Comparison of ENCODE assay signal across 8 cellular contexts in genomic region chr7:130141161-130141857, GRCh38.
DNase-seq lines count a peak whose midpoint lies in the region; ATAC-seq and TF ChIP-seq lines count a peak whose summit lies in the region.

No MANE protein-coding gene starts in this region.

- no CpG with 5 or more reads among the region's 39 CpGs for WGBS in mesendoderm (ENCODE audit: extremely low coverage, insufficient coverage, low lambda C conversion rate)

- no peak overlapping the region for H2BK120ac ChIP-seq in mesendoderm (ENCODE audit: low read depth, low read length)

- H3K9ac ChIP-seq in ES-I3 (ENCODE audit: low read depth, low read length) (peak overlapping the region; percentile 63), mesendoderm (ENCODE audit: low read length) (peak overlapping the region; percentile 84)

- no peak overlapping the region for H2BK15ac ChIP-seq in mesendoderm (replicated peaks; ENCODE audit: low read depth)

- H3K4me3 ChIP-seq in epithelial cell of esophagus (ENCODE audit: low read length) (peak overlapping the region; percentile 46), mesendoderm (ENCODE audit: low read length) (peak overlapping the region; percentile 39)

- no peak for TF ChIP-seq CTCF in epithelial cell of esophagus (IDR thresholded peaks at IDR 0.05; ENCODE audit: insufficient read depth, low read depth, low read length, missing control alignments)

- peaks cover 12% of the 10 kb centered on the region for H3K4me1 Mint-ChIP-seq in activated CD8-positive, alpha-beta T cell treated with anti-CD3 and anti-CD28 coated beads, Interleukin-2, amount 10 ng/mL, durations not matched to agents 7 days and 5 days (ENCODE audit: low read depth)

- H3K4me3 Mint-ChIP-seq in activated CD8-positive, alpha-beta T cell treated with anti-CD3 and anti-CD28 coated beads, Interleukin-2, amount 10 ng/mL, durations not matched to agents 7 days and 5 days, result peak overlapping the region; percentile 28

- no peaks in the 10 kb centered on the region for H3K79me1 ChIP-seq in mesendoderm (ENCODE audit: low read length)

- H3K9me3 ChIP-seq in ES-I3 (ENCODE audit: control insufficient read depth, insufficient read depth, low read length), result no peaks in the 10 kb centered on the region

- no peaks in the 10 kb centered on the region for H3K79me2 ChIP-seq in mesendoderm (ENCODE audit: control insufficient read depth, insufficient read depth, low read length)

- peak overlapping the region; percentile 62 for H2BK5ac ChIP-seq in mesendoderm (ENCODE audit: low read length)

- no peak overlapping the region for H3K27ac ChIP-seq in mesendoderm (ENCODE audit: low read depth, low read length)

- POLR2A ChIA-PET in activated CD8-positive, alpha-beta T cell treated with anti-CD3 and anti-CD28 coated beads, Interleukin-2, amount 10 ng/mL, durations not matched to agents 7 days and 5 days (lab: Charles Lee), result no interaction called here

- CTCF ChIA-PET in activated CD8-positive, alpha-beta T cell treated with anti-CD3 and anti-CD28 coated beads, Interleukin-2, amount 10 ng/mL, durations not matched to agents 7 days and 5 days (lab: Charles Lee), result interaction anchor here (1.1 kb wide), 1 partner anchor 81 kb away, joined by 3 read pairs; no protein-coding TSS in a partner anchor

- H4K5ac ChIP-seq in mesendoderm (ENCODE audit: low read length), result no peak overlapping the region

- no peaks in the 10 kb centered on the region for H3K36me3 ChIP-seq in ES-I3 (ENCODE audit: insufficient read depth, low read length)
- no peaks in the 10 kb centered on the region for H3K36me3 ChIP-seq in mesendoderm (ENCODE audit: control insufficient read depth, insufficient read depth, low read length)

- no peak overlapping the region for H4K8ac ChIP-seq in mesendoderm (ENCODE audit: low read depth, low read length)

- peaks cover 12% of the 10 kb centered on the region; the same call in 1 of the 2 replicates for H3K4me1 ChIP-seq in ES-I3 (ENCODE audit: insufficient read depth, low read length)
- no peaks in the 10 kb centered on the region for H3K4me1 ChIP-seq in mesendoderm (ENCODE audit: control insufficient read depth, low read depth, low read length)

- no peaks in the 10 kb centered on the region for H3K9me3 Mint-ChIP-seq in activated CD8-positive, alpha-beta T cell treated with anti-CD3 and anti-CD28 coated beads, Interleukin-2, amount 10 ng/mL, durations not matched to agents 7 days and 5 days (ENCODE audit: insufficient read depth)

- no peak overlapping the region for H2AK5ac ChIP-seq in mesendoderm (ENCODE audit: low read length)

- H3K23ac ChIP-seq in mesendoderm (ENCODE audit: low read length), result no peak overlapping the region

- peak overlapping the region; percentile 93 for H3K56ac ChIP-seq in mesendoderm (ENCODE audit: low read length)

- H3K27ac Mint-ChIP-seq in activated CD8-positive, alpha-beta T cell treated with anti-CD3 and anti-CD28 coated beads, Interleukin-2, amount 10 ng/mL, durations not matched to agents 7 days and 5 days, result no peak overlapping the region

- peaks cover 21% of the 10 kb centered on the region for H3K27me3 Mint-ChIP-seq in activated CD8-positive, alpha-beta T cell treated with anti-CD3 and anti-CD28 coated beads, Interleukin-2, amount 10 ng/mL, durations not matched to agents 7 days and 5 days (ENCODE audit: low read depth)

- peak; percentile 54 for ATAC-seq in HG02852 (IDR thresholded peaks at IDR 0.05; ENCODE audit: unreplicated experiment)
- peak; percentile 54 for ATAC-seq in activated CD8-positive, alpha-beta T cell treated with anti-CD3 and anti-CD28 coated beads, Interleukin-2, amount 10 ng/mL, durations not matched to agents 7 days and 5 days

- peak; percentile 38 for DNase-seq in activated CD8-positive, alpha-beta T cell treated with anti-CD3 and anti-CD28 coated beads, Interleukin-2, amount 10 ng/mL, durations not matched to agents 7 days and 5 days
- peak; percentile 42 for DNase-seq in epithelial cell of esophagus (ENCODE audit: low read depth)
- peak; percentile 96 for DNase-seq in mesendoderm
- peak; percentile 47 for DNase-seq in stimulated activated CD8-positive, alpha-beta memory T cell treated with anti-CD3 and anti-CD28 coated beads, Interleukin-4, amount 100 ng/mL, for 48 hours
- DNase-seq in HPDE6-E6E7 (ENCODE audit: extremely low spot score), result no peak
- DNase-seq in NCI-H69 (lab: John Stamatoyannopoulos, UW), result no peak

- peaks cover 12% of the 10 kb centered on the region for H3K36me3 Mint-ChIP-seq in activated CD8-positive, alpha-beta T cell treated with anti-CD3 and anti-CD28 coated beads, Interleukin-2, amount 10 ng/mL, durations not matched to agents 7 days and 5 days (ENCODE audit: low read depth)

- H3K4me2 ChIP-seq in mesendoderm (ENCODE audit: low read length), result peak overlapping the region; percentile 87

- peak overlapping the region; percentile 56 for H3K4ac ChIP-seq in mesendoderm (ENCODE audit: low read depth, low read length)

- H3K27me3 ChIP-seq in mesendoderm (ENCODE audit: insufficient read depth, low read length, poor library complexity), result no peaks in the 10 kb centered on the region

- peak overlapping the region; percentile 45 for H3K18ac ChIP-seq in mesendoderm (ENCODE audit: low read length)

Comparison
In these comparisons a context has a peak if more than half of its experiments do, and no peak if none do; other contexts are left out.
1. DNase-seq: peak in activated CD8-positive, alpha-beta T cell treated with anti-CD3 and anti-CD28 coated beads, Interleukin-2, amount 10 ng/mL, durations not matched to agents 7 days and 5 days (single experiment), epithelial cell of esophagus (single experiment), mesendoderm (single experiment) and stimulated activated CD8-positive, alpha-beta memory T cell treated with anti-CD3 and anti-CD28 coated beads, Interleukin-4, amount 100 ng/mL, for 48 hours (single experiment); none in HPDE6-E6E7 (single experiment) and NCI-H69 (single experiment).